8 cellular contexts compared by ENCODE assay signal in the genomic region with DNA sequence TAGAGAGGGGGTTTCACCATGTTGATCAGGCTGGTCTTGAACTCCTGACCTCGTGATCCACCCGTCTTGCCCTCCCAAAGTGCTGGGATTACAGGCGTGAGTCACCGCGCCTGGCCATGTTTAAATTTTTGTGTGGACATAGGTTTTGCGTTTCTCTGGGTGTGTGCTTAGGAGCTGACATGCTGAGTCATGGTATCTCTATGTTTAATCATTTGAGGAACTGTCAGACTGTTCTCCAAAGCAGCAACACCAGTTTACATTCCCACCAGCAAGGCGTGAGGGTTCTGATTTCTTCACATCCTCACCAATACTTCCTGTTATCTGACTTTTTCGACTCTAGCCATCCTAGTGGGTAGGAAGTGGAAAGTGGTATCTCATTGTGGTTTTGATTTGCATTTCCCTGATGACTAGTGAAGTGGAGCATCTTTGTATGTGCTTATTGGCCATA.
DNase-seq lines count a peak whose midpoint lies in the region; ATAC-seq and TF ChIP-seq lines count a peak whose summit lies in the region.

No MANE protein-coding gene starts in this region.

- intact Hi-C loops in prostate gland (cut with DNase I): no loop called here

- peaks cover 24% of the 10 kb centered on the region for H3K9me3 Mint-ChIP-seq in T-helper 1 cell treated with Interleukin-12 subunit alpha and Interleukin-12 subunit beta and Interleukin-4 antibody, amounts not matched to agents 30 μg/mL and 1 μg/mL, for 36 hours
- peaks cover 10% of the 10 kb centered on the region for H3K9me3 Mint-ChIP-seq in stimulated activated naive CD8-positive, alpha-beta T cell treated with anti-CD3 and anti-CD28 coated beads, Interleukin-15, Interleukin-2, amounts not matched to agents 100 ng/mL and 50 ng/mL, for 24 hours

- peak overlapping the region; percentile 41 for H3K4me3 Mint-ChIP-seq in T-helper 1 cell treated with Interleukin-12 subunit alpha and Interleukin-12 subunit beta and Interleukin-4 antibody, amounts not matched to agents 30 μg/mL and 1 μg/mL, for 36 hours
- peak overlapping the region; percentile 52 for H3K4me3 Mint-ChIP-seq in stimulated activated naive CD8-positive, alpha-beta T cell treated with anti-CD3 and anti-CD28 coated beads, Interleukin-15, Interleukin-2, amounts not matched to agents 100 ng/mL and 50 ng/mL, for 24 hours

- H3K27me3 Mint-ChIP-seq in T-helper 1 cell treated with Interleukin-12 subunit alpha and Interleukin-12 subunit beta and Interleukin-4 antibody, amounts not matched to agents 30 μg/mL and 1 μg/mL, for 36 hours (ENCODE audit: low read depth): peaks cover 31% of the 10 kb centered on the region
- peaks cover 22% of the 10 kb centered on the region for H3K27me3 Mint-ChIP-seq in stimulated activated naive CD8-positive, alpha-beta T cell treated with anti-CD3 and anti-CD28 coated beads, Interleukin-15, Interleukin-2, amounts not matched to agents 100 ng/mL and 50 ng/mL, for 24 hours

- H3K4me1 Mint-ChIP-seq in T-helper 1 cell treated with Interleukin-12 subunit alpha and Interleukin-12 subunit beta and Interleukin-4 antibody, amounts not matched to agents 30 μg/mL and 1 μg/mL, for 36 hours (ENCODE audit: low read depth): peaks cover 44% of the 10 kb centered on the region
- H3K4me1 Mint-ChIP-seq in stimulated activated naive CD8-positive, alpha-beta T cell treated with anti-CD3 and anti-CD28 coated beads, Interleukin-15, Interleukin-2, amounts not matched to agents 100 ng/mL and 50 ng/mL, for 24 hours (ENCODE audit: low read depth): peaks cover 61% of the 10 kb centered on the region

- no peak for TF ChIP-seq CTCF in DND-41 (IDR thresholded peaks at IDR 0.05; ENCODE audit: borderline replicate concordance, extremely low read depth, low read length, poor library complexity, severe bottlenecking)
- no peak for TF ChIP-seq CTCF in prostate gland (IDR thresholded peaks at IDR 0.05)

- peaks cover 15% of the 10 kb centered on the region for H3K36me3 Mint-ChIP-seq in T-helper 1 cell treated with Interleukin-12 subunit alpha and Interleukin-12 subunit beta and Interleukin-4 antibody, amounts not matched to agents 30 μg/mL and 1 μg/mL, for 36 hours (ENCODE audit: low read depth)
- peaks cover 8% of the 10 kb centered on the region for H3K36me3 Mint-ChIP-seq in stimulated activated naive CD8-positive, alpha-beta T cell treated with anti-CD3 and anti-CD28 coated beads, Interleukin-15, Interleukin-2, amounts not matched to agents 100 ng/mL and 50 ng/mL, for 24 hours (ENCODE audit: low read depth)

- WGBS in prostate gland: 58% methylated on average over 8 of the region's 8 CpGs

- H3K4me3 ChIP-seq in DND-41 (ENCODE audit: low read depth in 1 of 2, low read length in 2 of 2) (no peak overlapping the region), prostate gland (no peak overlapping the region)
- H3K4me3 ChIP-seq in effector memory CD4-positive, alpha-beta T cell (ENCODE audit: insufficient read depth, low read depth, low read length, poor library complexity, severe bottlenecking): no peak overlapping the region

- ATAC-seq in DND-41 (ENCODE audit: insufficient read depth, low read depth) (peak; percentile 99), HG03103 (IDR thresholded peaks at IDR 0.05; ENCODE audit: low read depth, unreplicated experiment) (peak; percentile 49), GM21825 (IDR thresholded peaks at IDR 0.05; ENCODE audit: unreplicated experiment) (no peak)

- no peak overlapping the region for H2AFZ ChIP-seq in DND-41 (ENCODE audit: low read depth, low read length)

- H3K4me2 ChIP-seq in DND-41 (ENCODE audit: insufficient read depth, low read length): 0 out of 2 replicates have a peak overlapping the region, but pooled peaks have one; percentile 2

- no peak for TF ChIP-seq POLR2A in prostate gland (IDR thresholded peaks at IDR 0.05)

- DNase-seq in DND-41 (peak; percentile 80), hepatic stellate cell (ENCODE audit: low spot score) (no peak), prostate gland (ENCODE audit: low spot score) (no peak)
- DNase-seq in effector memory CD4-positive, alpha-beta T cell: peak; percentile 36 to 51 (median 39)

- H3K9ac ChIP-seq in DND-41 (ENCODE audit: low read depth, low read length): no peak overlapping the region

- no peaks in the 10 kb centered on the region for H4K20me1 ChIP-seq in DND-41 (ENCODE audit: insufficient read depth, low read length)

- H3K4me1 ChIP-seq in DND-41 (ENCODE audit: insufficient read depth, low read length) (peaks cover 19% of the 10 kb centered on the region), prostate gland (replicated peaks) (no peaks in the 10 kb centered on the region)
- H3K4me1 ChIP-seq in effector memory CD4-positive, alpha-beta T cell (ENCODE audit: control insufficient read depth, insufficient read depth, low read length, poor library complexity, severe bottlenecking): peaks cover 15% of the 10 kb centered on the region

- H3K36me3 ChIP-seq in DND-41 (ENCODE audit: insufficient read depth, low read length) (no peaks in the 10 kb centered on the region), prostate gland (no peaks in the 10 kb centered on the region)
- H3K36me3 ChIP-seq in effector memory CD4-positive, alpha-beta T cell (ENCODE audit: control insufficient read depth, insufficient read depth, low read length): no peaks in the 10 kb centered on the region

- no peak overlapping the region for H3K27ac ChIP-seq in DND-41 (ENCODE audit: low read length)
- no peak overlapping the region for H3K27ac ChIP-seq in effector memory CD4-positive, alpha-beta T cell (ENCODE audit: insufficient read depth, low read length, poor library complexity, severe bottlenecking)
- H3K27ac ChIP-seq in prostate gland: no peak overlapping the region

- H3K27ac Mint-ChIP-seq in T-helper 1 cell treated with Interleukin-12 subunit alpha and Interleukin-12 subunit beta and Interleukin-4 antibody, amounts not matched to agents 30 μg/mL and 1 μg/mL, for 36 hours: peak overlapping the region; percentile 88
- H3K27ac Mint-ChIP-seq in stimulated activated naive CD8-positive, alpha-beta T cell treated with anti-CD3 and anti-CD28 coated beads, Interleukin-15, Interleukin-2, amounts not matched to agents 100 ng/mL and 50 ng/mL, for 24 hours: peak overlapping the region; percentile 84

- H3K9me3 ChIP-seq in DND-41 (ENCODE audit: insufficient read depth, low read length, severe bottlenecking) (peaks cover 5% of the 10 kb centered on the region), prostate gland (no peaks in the 10 kb centered on the region)
- H3K9me3 ChIP-seq in effector memory CD4-positive, alpha-beta T cell (ENCODE audit: control insufficient read depth, low read length): no peaks in the 10 kb centered on the region

- H3K27me3 ChIP-seq in DND-41 (ENCODE audit: insufficient read depth, low read length, poor library complexity): no peaks in the 10 kb centered on the region
- no peaks in the 10 kb centered on the region for H3K27me3 ChIP-seq in effector memory CD4-positive, alpha-beta T cell (replicated peaks; ENCODE audit: control insufficient read depth, insufficient read depth, low read length, poor library complexity, severe bottlenecking)
- no peaks in the 10 kb centered on the region for H3K27me3 ChIP-seq in prostate gland (replicated peaks; ENCODE audit: insufficient read depth)

- H3K79me2 ChIP-seq in DND-41 (ENCODE audit: insufficient read depth, low read length): no peaks in the 10 kb centered on the region

Comparison
In these comparisons a context has a peak if more than half of its experiments do, and no peak if none do; other contexts are left out.
1. DNase-seq: peak in DND-41 (single experiment) and effector memory CD4-positive, alpha-beta T cell (3 of 3); none in hepatic stellate cell (single experiment) and prostate gland (single experiment).